34 cellular contexts compared by ENCODE assay signal in the genomic region with DNA sequence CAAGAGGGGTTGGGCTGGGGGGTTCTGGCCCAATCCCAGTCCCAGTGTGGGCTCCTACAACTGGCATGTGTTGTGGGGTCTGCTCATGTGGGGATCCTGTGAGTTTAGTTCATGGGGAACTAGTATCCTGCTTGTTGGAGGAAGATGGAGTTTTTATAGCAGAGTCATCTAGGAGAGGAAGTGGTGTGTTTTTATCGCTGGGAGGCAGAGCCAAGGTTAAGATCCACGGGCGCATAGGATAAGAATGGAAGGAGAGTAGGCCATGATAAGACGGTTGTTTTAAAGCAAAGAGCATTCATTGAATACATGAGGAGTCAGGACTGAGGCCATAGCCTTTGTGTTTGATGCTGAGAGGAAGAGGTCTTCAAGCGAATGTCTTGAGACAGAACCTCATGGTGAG.
"Had no signal": no experiment of that assay in that cellular context is flagged by ENCODE, and none has a peak within 500 bp of the region (broad histone marks: within the 10 kb centered on the region; RNA-seq: fewer than 3 reads in every experiment).

No MANE protein-coding gene starts in this region.

- H3K9me3 ChIP-seq: adrenal gland, body of pancreas, breast epithelium had no signal

- ATAC-seq: activated CD4-positive, alpha-beta T cell treated with anti-CD3 and anti-CD28 coated beads for 36 hours; activated CD8-positive, alpha-beta T cell treated with anti-CD3 and anti-CD28 coated beads for 36 hours; activated naive CD4-positive, alpha-beta T cell treated with anti-CD3 and anti-CD28 coated beads, Interleukin-2, amount 50 U/mL, for 72 hours; activated T-cell treated with anti-CD3 and anti-CD28 coated beads, Interleukin-2, amount 50 U/mL, for 4 hours; activated T-cell treated with anti-CD3 and anti-CD28 coated beads, Interleukin-2, amount 50 U/mL, for 72 hours; activated T-helper 17 cell treated with anti-CD3 and anti-CD28 coated beads, Interleukin-2, amount 50 U/mL, for 72 hours; body of pancreas had no signal

- H3K27ac ChIP-seq: adrenal gland, body of pancreas, brain microvascular endothelial cell, breast epithelium, VCaP had no signal

- H3K36me3 ChIP-seq: adrenal gland, brain microvascular endothelial cell, breast epithelium had no signal

- H3K27me3 ChIP-seq: adrenal gland, body of pancreas, brain microvascular endothelial cell, breast epithelium had no signal

- H3K4me3 ChIP-seq: adrenal gland, body of pancreas, breast epithelium had no signal

- FAIRE-seq: astrocyte, colon had no signal

- H3K4me1 ChIP-seq: adrenal gland, body of pancreas, breast epithelium had no signal

- DNase-seq: activated B cell treated with CpG ODN at 0.5 μM for 24 hours; activated CD4-positive, alpha-beta memory T cell treated with anti-CD3 and anti-CD28 coated beads for 36 hours; activated CD4-positive, alpha-beta T cell treated with anti-CD3 and anti-CD28 coated beads for 36 hours; activated CD4-positive, alpha-beta T cell treated with anti-CD3 and anti-CD28 coated beads for 48 hours; activated CD4-positive, alpha-beta T cell treated with anti-CD3 and anti-CD28 coated beads, Interleukin-2, amount 10 ng/mL, durations not matched to agents 7 days and 5 days; activated CD4-positive, alpha-beta T cell treated with anti-CD3 and anti-CD28 coated beads, Interleukin-2, amount 50 U/mL, for 4 hours; activated CD4-positive, CD25-positive, alpha-beta regulatory T cell treated with anti-CD3 and anti-CD28 coated beads, Interleukin-2, amount 50 U/mL, for 72 hours; activated CD8-positive, alpha-beta memory T cell treated with anti-CD3 and anti-CD28 coated beads, Interleukin-2, amount 50 U/mL, for 4 hours; activated CD8-positive, alpha-beta T cell treated with anti-CD3 and anti-CD28 coated beads for 36 hours; activated effector memory CD4-positive, alpha-beta T cell treated with anti-CD3 and anti-CD28 coated beads, Interleukin-2, amount 50 U/mL, for 16 hours; activated gamma-delta T cell treated with Interleukin-2 at 50 U/mL for 16 hours; activated naive CD4-positive, alpha-beta T cell; activated naive CD4-positive, alpha-beta T cell treated with anti-CD3 and anti-CD28 coated beads, Interleukin-2, amount 10 ng/mL, durations not matched to agents 7 days and 5 days; activated naive CD8-positive, alpha-beta T cell treated with anti-CD3 and anti-CD28 coated beads for 36 hours; activated T-cell treated with anti-CD3 and anti-CD28 coated beads for 4 hours; activated T-cell treated with anti-CD3 and anti-CD28 coated beads, Interleukin-2, amount 50 U/mL, for 1 hour; activated T-cell treated with anti-CD3 and anti-CD28 coated beads, Interleukin-2, amount 50 U/mL, for 4 hours; activated T-cell treated with anti-CD3 and anti-CD28 coated beads, Interleukin-2, amount 50 U/mL, for 72 hours; adrenal gland; amniotic stem cell; aorta; body of pancreas; brain microvascular endothelial cell; caudate nucleus; SW 1271; T-helper 1 cell; T-helper 2 cell; T-helper 9 cell had no signal
